Comparison of ENCODE assay signal across 8 cellular contexts in genomic region chr9:111630182-111631070, GRCh38. TPM values are rescaled to one million over a fixed set of nuclear protein-coding genes. Genes with fewer than 3 reads are reported as not detected.
DNase-seq lines count a peak whose midpoint lies in the region; ATAC-seq and TF ChIP-seq lines count a peak whose summit lies in the region.

No MANE protein-coding gene starts in this region.

- dilution Hi-C loops in IMR-90 (cut with HindIII; ENCODE audit: low sequenced_read_pairs, unreplicated experiment) = no loop called here

- H3K23ac ChIP-seq in IMR-90 (ENCODE audit: low read depth, low read length) = peak overlapping the region; percentile 89

- H2AK5ac ChIP-seq in IMR-90 (ENCODE audit: low read depth, low read length) = no peak overlapping the region

- H3K4me2 ChIP-seq in IMR-90 (ENCODE audit: low read depth, low read length) = peak overlapping the region; percentile 81

- peak overlapping the region; percentile 64 to 96 for H4K8ac ChIP-seq in IMR-90 (ENCODE audit: low read depth in 2 of 2, low read length in 2 of 2)

- peaks cover 14% of the 10 kb centered on the region for H3K4me1 ChIP-seq in ES-I3 (ENCODE audit: insufficient read depth, low read length)
- H3K4me1 ChIP-seq in IMR-90 (ENCODE audit: control insufficient read depth, insufficient read depth, low read length) = peaks cover 1% of the 10 kb centered on the region; the same call in 1 of the 2 replicates
- peaks cover 20% of the 10 kb centered on the region for H3K4me1 ChIP-seq in mucosa of descending colon (ENCODE audit: low read depth)

- H3K18ac ChIP-seq in IMR-90 (ENCODE audit: low read depth, low read length) = peak overlapping the region; percentile 21; the same call in 1 of the 2 replicates

- no peak for TF ChIP-seq RAD21 in IMR-90 (IDR thresholded peaks at IDR 0.05; ENCODE audit: low read length)

- ATAC-seq in GM21528 (IDR thresholded peaks at IDR 0.05; ENCODE audit: low FRiP score, unreplicated experiment) (peak; percentile 40), IMR-90 (ENCODE audit: low read depth) (peak; percentile 40), mucosa of descending colon (peak; percentile 39)

- H3K4ac ChIP-seq in IMR-90 (ENCODE audit: low read depth, low read length) = peak overlapping the region; percentile 76; the same call in 1 of the 2 replicates

- H3K9ac ChIP-seq in ES-I3 (ENCODE audit: low read depth, low read length) (peak overlapping the region; percentile 83), IMR-90 (ENCODE audit: low read depth, low read length) (peak overlapping the region; percentile 49)

- no peak overlapping the region for H2AK9ac ChIP-seq in IMR-90 (replicated peaks; ENCODE audit: low read depth, low read length, poor library complexity)

- peak overlapping the region; percentile 37 for H3K56ac ChIP-seq in IMR-90 (ENCODE audit: extremely low read depth, insufficient read depth, low read length)

- BruUV-seq in IMR-90 (replicated peaks; lab: Mats Ljungman, UMichigan) = no TSS peak

- peak overlapping the region; percentile 73; the same call in 1 of the 2 replicates for H3K14ac ChIP-seq in IMR-90 (replicated peaks; ENCODE audit: low read depth, low read length)

- H2AFZ ChIP-seq in IMR-90 (replicated peaks; ENCODE audit: low read length, poor library complexity) = peak overlapping the region; percentile 98

- no peak for TF ChIP-seq CTCF in IMR-90 (conservative IDR thresholded peaks at IDR 0.05; ENCODE audit: low read depth, low read length)
- TF ChIP-seq CTCF in cardiac fibroblast (IDR thresholded peaks at IDR 0.05; ENCODE audit: low read depth, low read length) = no peak
- no peak for TF ChIP-seq CTCF in mucosa of descending colon (IDR thresholded peaks at IDR 0.05)

- H3K27me3 ChIP-seq in IMR-90 (ENCODE audit: control insufficient read depth, insufficient read depth, low read length) = no peaks in the 10 kb centered on the region

- H3K9me1 ChIP-seq in IMR-90 (ENCODE audit: insufficient read depth, low read length) = 0 out of 2 replicates have a peak, but pooled peaks cover 9% of the 10 kb centered on the region

- CTCF ChIA-PET in IMR-90 (lab: Yijun Ruan, JAX) = interaction anchor here (0.6 kb wide), 1 partner anchor 16 kb away, joined by 3 read pairs; no protein-coding TSS in a partner anchor

- peaks cover 6 to 45% of the 10 kb centered on the region in 2 experiments for H3K79me1 ChIP-seq in IMR-90 (ENCODE audit: low read depth in 1 of 2, low read length in 2 of 2)

- DNase-seq in IMR-90 (no peak), cardiac fibroblast (ENCODE audit: low read depth in 2 of 2) (no peak), mucosa of descending colon (peak in 1 of 3 donors; percentile 39), midbrain (lab: John Stamatoyannopoulos, UW) (no peak), cerebellar cortex (ENCODE audit: low spot score) (no peak), HuH-7.5 (ENCODE audit: low spot score) (no peak)

- H4K5ac ChIP-seq in IMR-90 (ENCODE audit: low read depth, low read length) = peak overlapping the region; percentile 81

- H4K20me1 ChIP-seq in IMR-90 (ENCODE audit: insufficient read depth, low read length) = peaks cover 29% of the 10 kb centered on the region; the same call in 1 of the 2 replicates

- no peaks in the 10 kb centered on the region for H3K36me3 ChIP-seq in ES-I3 (ENCODE audit: insufficient read depth, low read length)
- H3K36me3 ChIP-seq in IMR-90 (ENCODE audit: control insufficient read depth, insufficient read depth, low read length) = no peaks in the 10 kb centered on the region
- H3K36me3 ChIP-seq in mucosa of descending colon (ENCODE audit: low read depth) = no peaks in the 10 kb centered on the region

- H3K27ac ChIP-seq in IMR-90 (ENCODE audit: insufficient read depth, low read length) = peak overlapping the region; percentile 52

- TF ChIP-seq POLR2A in IMR-90 (IDR thresholded peaks at IDR 0.05; ENCODE audit: low read depth, low read length) = no peak

- peak overlapping the region; percentile 57 for H2BK120ac ChIP-seq in IMR-90 (ENCODE audit: low read depth, low read length)

- H3K9me3 ChIP-seq in ES-I3 (ENCODE audit: control insufficient read depth, insufficient read depth, low read length) (no peaks in the 10 kb centered on the region), IMR-90 (ENCODE audit: control insufficient read depth, insufficient read depth, low read length) (no peaks in the 10 kb centered on the region), mucosa of descending colon (no peaks in the 10 kb centered on the region)

- WGBS in IMR-90 (ENCODE audit: extremely low coverage in 2 of 2, insufficient read length in 1 of 2), 2 experiments = 3% methylated on average over 9 of the region's 22 CpGs; no CpG with 5 or more reads in 1 of the 2 experiments

- H3K4me3 ChIP-seq in IMR-90 (ENCODE audit: insufficient read depth, low read depth, low read length) (peak overlapping the region; percentile 70), cardiac fibroblast (replicated peaks in 1 of 2; ENCODE audit: low read depth in 2 of 2, low read length in 2 of 2) (peak overlapping the region; percentile 90 to 92), mucosa of descending colon (no peak overlapping the region)

- H4K91ac ChIP-seq in IMR-90 (ENCODE audit: insufficient read depth, low read depth, low read length) = peak overlapping the region; percentile 61; the same call in 1 of the 2 replicates

- intact Hi-C loops in IMR-90 (cut with micrococcal nuclease) = loop anchor here (10.0 kb wide), 1 partner anchor 444 kb away; no protein-coding TSS in a partner anchor
- intact Hi-C loops in mucosa of descending colon (cut with DNase I, micrococcal nuclease) = no loop called here

- peak overlapping the region; percentile 35 for H2BK5ac ChIP-seq in IMR-90 (ENCODE audit: low read depth, low read length, poor library complexity, severe bottlenecking)

- no peak overlapping the region for H2BK20ac ChIP-seq in IMR-90 (ENCODE audit: low read depth, low read length)

- POLR2A ChIA-PET in IMR-90 (lab: Charles Lee; ENCODE audit: unreplicated experiment) = interaction anchor here (0.7 kb wide), 1 partner anchor 694 kb away, joined by 3 read pairs; no protein-coding TSS in a partner anchor

- H2BK15ac ChIP-seq in IMR-90 (ENCODE audit: low read depth, low read length) = no peak overlapping the region; the same call in 2 of the 3 replicates

- in situ Hi-C loops in IMR-90 (cut with MboI; ENCODE audit: low sequenced_read_pairs) = no loop called here

TF ChIP-seq in IMR-90, 13 proteins besides CTCF, POLR2A, EP300 and RAD21:
- no peak for TF ChIP-seq BHLHE40 (IDR thresholded peaks at IDR 0.05; ENCODE audit: low read depth, low read length)
- TF ChIP-seq ELK1 (IDR thresholded peaks at IDR 0.05; ENCODE audit: borderline replicate concordance, low read depth, low read length) = no peak
- TF ChIP-seq FOS (IDR thresholded peaks at IDR 0.05; ENCODE audit: low read depth, low read length) = no peak
- TF ChIP-seq NFE2L2 (IDR thresholded peaks at IDR 0.05; ENCODE audit: low read depth, low read length) = no peak
- TF ChIP-seq MAZ (IDR thresholded peaks at IDR 0.05; ENCODE audit: borderline replicate concordance, low read depth, low read length) = no peak
- TF ChIP-seq RFX5 (IDR thresholded peaks at IDR 0.05; ENCODE audit: low read depth, low read length) = no peak
- no peak for TF ChIP-seq CHD1 (IDR thresholded peaks at IDR 0.05; ENCODE audit: low read depth, low read length)
- TF ChIP-seq MXI1 (IDR thresholded peaks at IDR 0.05; ENCODE audit: borderline replicate concordance, low read depth, low read length) = no peak
- TF ChIP-seq CEBPB (IDR thresholded peaks at IDR 0.05; ENCODE audit: low read depth, low read length) = no peak
- TF ChIP-seq SMC3 (IDR thresholded peaks at IDR 0.05; ENCODE audit: low read depth, low read length) = no peak
- no peak for TF ChIP-seq MAFK (IDR thresholded peaks at IDR 0.05; ENCODE audit: low read depth, low read length)
- TF ChIP-seq RCOR1 (IDR thresholded peaks at IDR 0.05; ENCODE audit: insufficient replicate concordance, low read length) = no peak
- no peak for TF ChIP-seq USF2 (IDR thresholded peaks at IDR 0.05; ENCODE audit: low read depth, low read length)

RNA-seq across cellular contexts. Expression of gene DNAJC25, which starts 0.7 kb away (rescaled TPM):
- total RNA-seq in IMR-90 (2012; rRNA removed) = 3.2 and 5.6 TPM in 2 replicates
- polyA plus RNA-seq in IMR-90 (2012; rRNA removed) = 6.6 and 6.7 TPM in 2 replicates
- polyA plus RNA-seq in IMR-90 (2012; cell fraction: cytosol; rRNA removed) = 3.9 and 8.0 TPM in 2 replicates
- polyA plus RNA-seq in IMR-90 (2012; cell fraction: nucleus; rRNA removed; ENCODE audit: low replicate concordance) = 3.3 and 7.2 TPM in 2 replicates
- total RNA-seq in mucosa of descending colon = 1 to 10 TPM; 7.5 to 8.0 (median 7.7) TPM

RNA-seq across cellular contexts. Expression of gene GNG10, which starts 31.0 kb away (rescaled TPM):
- total RNA-seq in IMR-90 (2012; rRNA removed) (48.8 and 106 TPM in 2 replicates), mucosa of descending colon (10 to 100 TPM; 16.7 to 33.1 (median 24.6) TPM)
- polyA plus RNA-seq in IMR-90 (2012; rRNA removed) = 58.3 and 72.7 TPM in 2 replicates
- polyA plus RNA-seq in IMR-90 (2012; cell fraction: cytosol; rRNA removed) = 42.1 and 49.5 TPM in 2 replicates
- 9.1 and 17.4 TPM in 2 replicates for polyA plus RNA-seq in IMR-90 (2012; cell fraction: nucleus; rRNA removed; ENCODE audit: low replicate concordance)

RNA-seq across cellular contexts. Expression of gene PTGR1, which starts 31.0 kb away (rescaled TPM):
- total RNA-seq in IMR-90 (2012; rRNA removed) = 45.9 and 80.8 TPM in 2 replicates
- polyA plus RNA-seq in IMR-90 (2012; rRNA removed) = 61.6 and 72.7 TPM in 2 replicates
- polyA plus RNA-seq in IMR-90 (2012; cell fraction: cytosol; rRNA removed) = 19.8 and 36.6 TPM in 2 replicates
- polyA plus RNA-seq in IMR-90 (2012; cell fraction: nucleus; rRNA removed; ENCODE audit: low replicate concordance) = 5.0 and 40.5 TPM in 2 replicates
- total RNA-seq in mucosa of descending colon = 10 to 100 TPM; 41.5 to 83.7 (median 48.7) TPM
